Comparison of ENCODE assay signal across 27 cellular contexts in genomic region chr15:43107741-43108140, GRCh38.
"Had no signal": no experiment of that assay in that cellular context is flagged by ENCODE, and none has a peak within 500 bp of the region (broad histone marks: within the 10 kb centered on the region; RNA-seq: fewer than 3 reads in every experiment).

No MANE protein-coding gene starts in this region.

- H3K27me3 Mint-ChIP-seq: activated naive CD8-positive, alpha-beta T cell treated with anti-CD3 and anti-CD28 coated beads, Interleukin-2, amount 50 U/mL, for 24 hours; activated T-cell treated with anti-CD3 and anti-CD28 coated beads, Interleukin-2, amount 50 U/mL, for 24 hours; central memory CD8-positive, alpha-beta T cell had no signal

- H3K27ac Mint-ChIP-seq: activated naive CD8-positive, alpha-beta T cell treated with anti-CD3 and anti-CD28 coated beads, Interleukin-2, amount 50 U/mL, for 24 hours had no signal

- DNase-seq: activated CD4-positive, alpha-beta T cell treated with anti-CD3 and anti-CD28 coated beads for 4 hours; activated CD8-positive, alpha-beta memory T cell treated with anti-CD3 and anti-CD28 coated beads, Interleukin-2, amount 10 ng/mL, durations not matched to agents 7 days and 5 days; activated effector memory CD4-positive, alpha-beta T cell treated with anti-CD3 and anti-CD28 coated beads, Interleukin-2, amount 50 U/mL, for 16 hours; activated naive CD4-positive, alpha-beta T cell treated with Interleukin-2 at 50 U/mL for 16 hours; activated naive CD8-positive, alpha-beta T cell treated with anti-CD3 and anti-CD28 coated beads, Interleukin-2, amount 50 U/mL, for 24 hours; activated T-cell treated with anti-CD3 and anti-CD28 coated beads, Interleukin-2, amount 50 U/mL, for 24 hours; amniotic stem cell; body of pancreas; Karpas-422; MM.1S; NCI-H1105; NCI-H1436; NCI-H1694 treated with DMSO at 0.1 percent for 48 hours; NCI-H2029 treated with DMSO at 0.1 percent for 48 hours; NCI-H345; NCI-H510A treated with DMSO at 0.1 percent for 48 hours; NCI-H69; NK-92 treated with Interleukin-12 subunit alpha and Interleukin-12 subunit beta, amount 100 ng/mL, for 24 hours; PC-9; SHP77 treated with DMSO at 0.1 percent for 48 hours; T-cell had no signal

- H2AFZ ChIP-seq: PC-9 had no signal

- H3K4me3 ChIP-seq: ascending aorta, body of pancreas, PC-9, SK-N-MC had no signal

- H3K36me3 ChIP-seq: ascending aorta had no signal

- ATAC-seq: activated CD4-positive, CD25-positive, alpha-beta regulatory T cell treated with anti-CD3 and anti-CD28 coated beads, Interleukin-2, amount 50 U/mL, for 24 hours; activated CD8-positive, alpha-beta memory T cell treated with anti-CD3 and anti-CD28 coated beads, Interleukin-2, amount 10 ng/mL, durations not matched to agents 7 days and 5 days; activated naive CD4-positive, alpha-beta T cell treated with anti-CD3 and anti-CD28 coated beads, Interleukin-2, amount 50 U/mL, for 72 hours; activated naive CD8-positive, alpha-beta T cell treated with anti-CD3 and anti-CD28 coated beads, Interleukin-2, amount 50 U/mL, for 24 hours; body of pancreas; T-cell had no signal

- H3K27me3 ChIP-seq: ascending aorta, body of pancreas had no signal

- FAIRE-seq: bronchial epithelial cell had no signal

- H3K9me3 ChIP-seq: ascending aorta, body of pancreas had no signal

- H3K4me3 Mint-ChIP-seq: activated CD8-positive, alpha-beta memory T cell treated with anti-CD3 and anti-CD28 coated beads, Interleukin-2, amount 10 ng/mL, durations not matched to agents 7 days and 5 days; activated naive CD8-positive, alpha-beta T cell treated with anti-CD3 and anti-CD28 coated beads, Interleukin-2, amount 50 U/mL, for 24 hours; activated T-cell treated with anti-CD3 and anti-CD28 coated beads, Interleukin-2, amount 50 U/mL, for 24 hours; T-cell had no signal

- H3K27ac ChIP-seq: ascending aorta, body of pancreas, PC-9, SK-N-MC had no signal

- H3K9me3 Mint-ChIP-seq: activated naive CD4-positive, alpha-beta T cell treated with anti-CD3 and anti-CD28 coated beads, Interleukin-2, amount 50 U/mL, for 72 hours; activated naive CD8-positive, alpha-beta T cell treated with anti-CD3 and anti-CD28 coated beads, Interleukin-2, amount 50 U/mL, for 24 hours; activated T-cell treated with anti-CD3 and anti-CD28 coated beads, Interleukin-2, amount 50 U/mL, for 24 hours; central memory CD8-positive, alpha-beta T cell; T-cell had no signal
